ENCODE assay signal across 8 cellular contexts in the genomic region with DNA sequence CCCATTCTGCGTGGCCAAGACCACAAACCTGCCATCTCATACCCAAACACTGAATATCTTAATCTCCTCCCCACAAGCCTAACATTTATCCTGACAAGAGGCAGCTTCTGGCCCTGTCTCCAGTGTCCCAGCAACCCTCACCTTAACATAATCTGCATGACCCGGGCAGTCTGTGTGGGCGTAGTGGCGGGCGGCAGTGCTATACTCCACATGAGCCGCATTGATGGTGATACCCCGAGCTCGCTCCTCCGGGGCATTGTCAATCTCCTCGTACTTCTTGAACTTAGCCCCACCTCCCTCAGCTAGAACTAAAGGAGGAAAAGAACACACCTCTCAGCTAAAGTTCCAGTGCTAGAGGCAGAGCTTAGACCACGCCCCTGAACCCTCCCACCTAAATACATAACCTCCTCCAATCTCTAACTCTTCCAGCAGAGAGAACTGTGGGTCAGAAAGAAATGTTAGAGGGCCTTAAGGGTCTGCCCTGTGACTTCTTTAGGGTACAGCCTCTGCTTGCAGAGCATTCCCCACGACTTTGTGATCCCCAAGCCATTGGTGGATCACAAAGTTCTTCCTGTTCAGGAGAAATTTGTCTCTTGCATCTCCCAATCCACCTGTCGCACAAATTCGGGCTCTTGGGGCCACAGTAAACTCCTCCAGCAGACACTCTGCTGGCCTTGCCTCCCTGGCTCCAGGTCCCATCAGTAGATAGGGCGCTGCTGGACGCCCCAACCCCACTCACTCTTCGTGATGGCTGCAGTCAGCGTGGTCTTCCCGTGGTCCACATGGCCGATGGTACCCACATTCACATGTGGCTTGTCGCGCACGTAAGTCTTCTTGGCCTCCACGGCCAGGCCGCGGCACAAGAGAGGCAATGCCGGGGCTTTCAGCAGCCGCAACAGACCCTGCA. TPM values are rescaled to one million over a fixed set of nuclear protein-coding genes. Genes with fewer than 3 reads are reported as not detected.
DNase-seq lines count a peak whose midpoint lies in the region; FAIRE-seq and TF ChIP-seq lines count a peak whose summit lies in the region.

No MANE protein-coding gene starts in this region.

- DNase-seq in BE2C (no peak), GM19239 (ENCODE audit: insufficient read length, low spot score) (no peak), NCI-H2196 treated with DMSO at 0.1 percent for 48 hours (lab: John Stamatoyannopoulos, UW; ENCODE audit: unreplicated experiment) (peak; percentile 59), amniotic epithelial cell (ENCODE audit: low read depth) (peak; percentile 38), iPS-NIHi11 (ENCODE audit: low spot score) (peak; percentile 45), NCI-H774 (lab: John Stamatoyannopoulos, UW) (no peak), hepatic stellate cell (ENCODE audit: low spot score) (no peak)
- peak; percentile 39 for DNase-seq in stimulated activated CD4-positive, alpha-beta T cell treated with anti-CD3 and anti-CD28 coated beads, Interleukin-1b, Interleukin-23, amount 100 ng/mL, for 48 hours

- no peaks in the 10 kb centered on the region for H3K4me1 ChIP-seq in BE2C

- peak overlapping the region; percentile 100 for H3K4me3 ChIP-seq in BE2C (ENCODE audit: low read depth, low read length)

- peak; percentile 69 for FAIRE-seq in GM19239 (lab: Jason Lieb, UNC)

- H3K36me3 ChIP-seq in BE2C, result peaks cover 34% of the 10 kb centered on the region

- H3K27me3 ChIP-seq in BE2C, result no peaks in the 10 kb centered on the region

- no peak for TF ChIP-seq CTCF in BE2C (IDR thresholded peaks at IDR 0.05; ENCODE audit: low read depth, low read length)

- no peaks in the 10 kb centered on the region for H3K9me3 ChIP-seq in BE2C

RNA-seq across cellular contexts. Expression of a gene that starts 0.7 kb away (rescaled TPM):
- polyA plus RNA-seq in BE2C (2012; ENCODE audit: insufficient read depth, insufficient read length, low read depth), result 830 TPM

RNA-seq across cellular contexts. Expression of a gene that starts 18.2 kb away (rescaled TPM):
- 201 TPM for polyA plus RNA-seq in BE2C (2012; ENCODE audit: insufficient read depth, insufficient read length, low read depth)

RNA-seq across cellular contexts. Expression of a gene that starts 22.6 kb away (rescaled TPM):
- polyA plus RNA-seq in BE2C (2012; ENCODE audit: insufficient read depth, insufficient read length, low read depth), result 384 TPM

RNA-seq across cellular contexts. Expression of a gene that starts 32.9 kb away (rescaled TPM):
- 2.7 TPM for polyA plus RNA-seq in BE2C (2012; ENCODE audit: insufficient read depth, insufficient read length, low read depth)

Comparison
In these comparisons a context has a peak if more than half of its experiments do, and no peak if none do; other contexts are left out.
1. DNase-seq: peak in NCI-H2196 treated with DMSO at 0.1 percent for 48 hours (single experiment), amniotic epithelial cell (single experiment), iPS-NIHi11 (single experiment) and stimulated activated CD4-positive, alpha-beta T cell treated with anti-CD3 and anti-CD28 coated beads, Interleukin-1b, Interleukin-23, amount 100 ng/mL, for 48 hours (single experiment); none in BE2C (single experiment), GM19239 (single experiment), NCI-H774 (single experiment) and hepatic stellate cell (single experiment).